In genomic region chr4:169017971-169018370, GRCh38 we compare ENCODE assay signal across 1 cellular context.
TF ChIP-seq lines count a peak whose summit lies in the region.

No MANE protein-coding gene starts in this region.

TF ChIP-seq in HCT116, 20 proteins besides CTCF, POLR2A, EP300 and RAD21 (continued from another document):
- TF ChIP-seq ZBTB33 (IDR thresholded peaks at IDR 0.05; ENCODE audit: extremely low read depth, insufficient replicate concordance, low read length) (no peak), POLR2AphosphoS5 (IDR thresholded peaks at IDR 0.05; ENCODE audit: low read depth, low read length) (no peak), ZNF274 (IDR thresholded peaks at IDR 0.05; ENCODE audit: low read depth, low read length) (no peak), JUND (IDR thresholded peaks at IDR 0.05) (no peak), EGR1 (IDR thresholded peaks at IDR 0.05; ENCODE audit: low read depth) (no peak), SRF (IDR thresholded peaks at IDR 0.05; ENCODE audit: low read depth) (no peak), ELF1 (IDR thresholded peaks at IDR 0.05; ENCODE audit: borderline replicate concordance, low read depth) (no peak), YY1 (IDR thresholded peaks at IDR 0.05; ENCODE audit: extremely low read depth, insufficient replicate concordance, low read depth, low read length) (no peak)
